In the genomic region with DNA sequence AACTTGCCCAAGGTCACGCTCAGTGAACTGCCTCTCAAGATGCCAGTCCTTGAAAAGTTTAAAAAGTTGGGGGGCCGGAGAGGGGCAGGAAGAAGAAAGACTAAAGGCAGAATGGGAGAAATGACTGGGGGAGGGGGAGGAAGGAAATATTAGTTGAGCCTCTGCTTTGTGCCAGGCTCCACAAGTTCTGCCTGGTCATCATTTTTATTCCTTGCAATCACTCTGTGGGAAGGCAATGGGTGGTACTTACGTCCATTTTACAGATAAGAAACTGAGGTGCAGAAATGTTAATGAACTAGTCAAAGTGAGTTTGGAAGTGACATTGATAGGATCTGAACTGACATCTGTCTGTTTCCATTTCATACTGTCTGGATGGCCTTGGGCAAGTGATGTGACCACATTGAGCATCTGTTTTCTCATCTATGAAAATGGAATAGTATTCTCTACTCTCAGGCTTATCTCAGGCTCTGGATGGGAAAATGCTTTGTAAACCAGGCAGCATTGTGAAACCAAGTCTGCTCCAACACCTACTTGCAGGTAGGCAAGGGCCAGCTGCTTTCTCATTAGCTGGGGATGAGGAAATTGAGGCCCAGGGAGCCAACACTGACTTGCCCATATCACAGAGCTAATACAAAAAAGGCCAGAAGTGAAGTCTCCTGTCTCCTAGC, we compare ENCODE assay signal across 36 cellular contexts. TPM values are rescaled to one million over a fixed set of nuclear protein-coding genes. Genes with fewer than 3 reads are reported as not detected.
"Had no signal": no experiment of that assay in that cellular context is flagged by ENCODE, and none has a peak within 500 bp of the region (broad histone marks: within the 10 kb centered on the region; RNA-seq: fewer than 3 reads in every experiment).

No MANE protein-coding gene starts in this region.

- H3K4me1 ChIP-seq: esophagus squamous epithelium, gastroesophageal sphincter, heart right ventricle had no signal

- FAIRE-seq: colon had no signal

- ATAC-seq: activated CD4-positive, CD25-positive, alpha-beta regulatory T cell treated with anti-CD3 and anti-CD28 coated beads, Interleukin-2, amount 50 U/mL, for 24 hours; activated CD8-positive, alpha-beta T cell treated with anti-CD3 and anti-CD28 coated beads for 36 hours; activated naive CD8-positive, alpha-beta T cell treated with anti-CD3 and anti-CD28 coated beads, Interleukin-2, amount 50 U/mL, for 24 hours; body of pancreas; effector memory CD8-positive, alpha-beta T cell; gastroesophageal sphincter; heart right ventricle; T-helper 17 cell had no signal

- H3K9me3 ChIP-seq: adrenal gland, body of pancreas, esophagus squamous epithelium, gastroesophageal sphincter, heart right ventricle had no signal

- H3K27ac ChIP-seq: adrenal gland, body of pancreas, esophagus squamous epithelium, gastroesophageal sphincter, heart right ventricle, WERI-Rb-1 had no signal

- DNase-seq: activated B cell treated with CpG ODN at 0.5 μM for 24 hours; activated CD4-positive, alpha-beta T cell treated with anti-CD3 and anti-CD28 coated beads for 48 hours; activated CD4-positive, alpha-beta T cell treated with anti-CD3 and anti-CD28 coated beads, Interleukin-2, amount 50 U/mL, for 1 hour; activated CD4-positive, alpha-beta T cell treated with anti-CD3 and anti-CD28 coated beads, Interleukin-2, amount 50 U/mL, for 48 hours; activated CD8-positive, alpha-beta memory T cell treated with anti-CD3 and anti-CD28 coated beads for 24 hours; activated CD8-positive, alpha-beta T cell treated with anti-CD3 and anti-CD28 coated beads for 36 hours; activated effector memory CD4-positive, alpha-beta T cell treated with anti-CD3 and anti-CD28 coated beads, Interleukin-2, amount 50 U/mL, for 16 hours; activated naive CD4-positive, alpha-beta T cell treated with anti-CD3 and anti-CD28 coated beads for 36 hours; activated naive CD8-positive, alpha-beta T cell treated with anti-CD3 and anti-CD28 coated beads for 36 hours; activated naive CD8-positive, alpha-beta T cell treated with anti-CD3 and anti-CD28 coated beads, Interleukin-2, amount 50 U/mL, for 24 hours; activated T-cell treated with anti-CD3 and anti-CD28 coated beads, Interleukin-2, amount 50 U/mL, for 1 hour; activated T-cell treated with anti-CD3 and anti-CD28 coated beads, Interleukin-2, amount 50 U/mL, for 48 hours; adrenal gland; amygdala; aorta; body of pancreas; caudate nucleus; cortex of kidney; dermis blood vessel endothelial cell; effector CD4-positive, alpha-beta T cell; effector memory CD8-positive, alpha-beta T cell; erythroblast; esophagus squamous epithelium; foreskin melanocyte; heart right ventricle; T-helper 17 cell; T1000; WERI-Rb-1 had no signal

- H3K36me3 ChIP-seq: adrenal gland, esophagus squamous epithelium, gastroesophageal sphincter, heart right ventricle, WERI-Rb-1 had no signal

- H3K4me3 ChIP-seq: adrenal gland, body of pancreas, esophagus squamous epithelium, gastroesophageal sphincter, heart right ventricle had no signal

- H3K27me3 ChIP-seq: adrenal gland, body of pancreas had no signal

RNA-seq across cellular contexts. Expression of gene ASIC2, which starts 19.2 kb away (rescaled TPM):
- total RNA-seq: activated B cell treated with CpG ODN at 0.5 μM for 24 hours; activated CD8-positive, alpha-beta T cell treated with anti-CD3 and anti-CD28 coated beads for 36 hours; activated naive CD4-positive, alpha-beta T cell treated with anti-CD3 and anti-CD28 coated beads for 36 hours; activated naive CD8-positive, alpha-beta T cell treated with anti-CD3 and anti-CD28 coated beads for 36 hours; activated T-helper 1 cell treated with anti-CD3 and anti-CD28 coated beads, Interleukin-12 subunit alpha, Interleukin-12 subunit beta, Interleukin-2, Interleukin-4 antibody, amounts not matched to agents 30 ng/mL and 10 ng/mL and 1 ng/mL, durations not matched to agents 14 hours and 24 hours and 36 hours; activated T-helper 2 cell treated with anti-CD3 and anti-CD28 coated beads, Interferon-gamma antibody, Interleukin-2, Interleukin-4, amounts not matched to agents 10 μg/mL and 5 μg/mL and 100 μg/mL, durations not matched to agents 14 hours and 24 hours and 36 hours; body of pancreas; chondrocyte; fibroblast of villous mesenchyme; glomerular endothelial cell; heart right ventricle; T-helper 17 cell had no signal
- polyA plus RNA-seq: aorta, heart right ventricle had no signal
